In the genomic region with DNA sequence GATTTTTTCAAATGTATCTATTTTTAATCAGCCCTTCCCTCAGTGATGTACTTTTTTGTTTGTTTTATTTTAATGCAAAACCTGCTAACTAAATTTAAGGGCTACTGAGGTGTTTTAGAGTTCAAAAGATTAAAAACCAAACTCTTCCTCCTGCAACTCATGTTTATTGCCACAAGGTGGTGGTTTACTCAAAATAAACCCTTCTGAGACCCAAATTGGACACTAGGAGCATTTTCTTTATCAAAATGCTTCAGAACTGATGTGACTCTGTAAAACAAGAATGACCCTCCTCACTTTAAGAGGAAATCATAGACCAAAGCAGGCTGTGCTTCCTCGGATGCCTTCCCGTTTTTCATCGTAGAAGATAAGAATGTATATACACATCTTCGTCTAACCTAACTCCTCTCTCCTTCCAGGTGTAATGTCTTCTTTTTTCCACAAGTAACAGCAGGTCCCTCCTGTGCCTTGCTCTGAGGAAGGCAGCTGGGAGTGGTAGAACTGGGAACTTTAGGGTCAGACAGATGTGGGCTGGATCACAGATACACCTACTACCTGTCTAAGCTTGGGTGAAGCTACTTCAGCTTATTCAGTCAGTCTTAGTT, we compare ENCODE assay signal across 8 cellular contexts. TPM values are rescaled to one million over a fixed set of nuclear protein-coding genes. Genes with fewer than 3 reads are reported as not detected.
A peak's percentile ranks its signal among the peaks of the same experiment; 100 is the strongest.
DNase-seq lines count a peak whose midpoint lies in the region; ATAC-seq and TF ChIP-seq lines count a peak whose summit lies in the region.

No MANE protein-coding gene starts in this region.

- no peak for ATAC-seq in GM21528 (IDR thresholded peaks at IDR 0.05; ENCODE audit: low FRiP score, unreplicated experiment)
- ATAC-seq in HG02970 (IDR thresholded peaks at IDR 0.05; ENCODE audit: low FRiP score, unreplicated experiment) = no peak

- DNase-seq in NCI-H748 (lab: John Stamatoyannopoulos, UW; ENCODE audit: unreplicated experiment) = peak; percentile 18
- DNase-seq in NCI-H748 treated with DMSO at 0.1 percent for 48 hours (lab: John Stamatoyannopoulos, UW) = no peak
- DNase-seq in NCI-H1694 (lab: John Stamatoyannopoulos, UW) = peak; percentile 48
- peak; percentile 65 for DNase-seq in dedifferentiated amniotic fluid mesenchymal stem cell (ENCODE audit: extremely low spot score)
- DNase-seq in neural crest cell (ENCODE audit: low read depth, low spot score) = no peak
- DNase-seq in stimulated activated CD4-positive, alpha-beta T cell treated with anti-CD3 and anti-CD28 coated beads, Interleukin-12 subunit alpha, Interleukin-12 subunit beta, amount 100 ng/mL, for 4 hours = no peak

- H3K36me3 Mint-ChIP-seq in neural crest cell (ENCODE audit: low read depth) = no peaks in the 10 kb centered on the region

- H3K4me3 Mint-ChIP-seq in neural crest cell = peak overlapping the region; percentile 71

- TF ChIP-seq CTCF in neural crest cell (conservative IDR thresholded peaks at IDR 0.05) = peak; percentile 72

- H3K27me3 Mint-ChIP-seq in neural crest cell (ENCODE audit: low read depth) = peaks cover 19% of the 10 kb centered on the region

- no peak overlapping the region for H3K27ac Mint-ChIP-seq in neural crest cell (ENCODE audit: unreplicated experiment)

- no peaks in the 10 kb centered on the region for H3K9me3 Mint-ChIP-seq in neural crest cell

- peaks cover 16% of the 10 kb centered on the region for H3K4me1 Mint-ChIP-seq in neural crest cell

RNA-seq across cellular contexts. Expression of a gene that starts 2.9 kb away (rescaled TPM):
- 0.79 TPM in 1 of 2 replicates, not detected in the other for total RNA-seq in neural crest cell

RNA-seq across cellular contexts. Expression of a gene that starts 15.8 kb away (rescaled TPM):
- total RNA-seq in neural crest cell = 24.7 and 27.0 TPM in 2 replicates

Comparison
In these comparisons a context has a peak if more than half of its experiments do, and no peak if none do; other contexts are left out.
1. DNase-seq: peak in NCI-H748 (single experiment), NCI-H1694 (single experiment) and dedifferentiated amniotic fluid mesenchymal stem cell (single experiment); none in NCI-H748 treated with DMSO at 0.1 percent for 48 hours (single experiment), neural crest cell (single experiment) and stimulated activated CD4-positive, alpha-beta T cell treated with anti-CD3 and anti-CD28 coated beads, Interleukin-12 subunit alpha, Interleukin-12 subunit beta, amount 100 ng/mL, for 4 hours (single experiment).